ENCODE assay signal across 1 cellular context in the genomic region with DNA sequence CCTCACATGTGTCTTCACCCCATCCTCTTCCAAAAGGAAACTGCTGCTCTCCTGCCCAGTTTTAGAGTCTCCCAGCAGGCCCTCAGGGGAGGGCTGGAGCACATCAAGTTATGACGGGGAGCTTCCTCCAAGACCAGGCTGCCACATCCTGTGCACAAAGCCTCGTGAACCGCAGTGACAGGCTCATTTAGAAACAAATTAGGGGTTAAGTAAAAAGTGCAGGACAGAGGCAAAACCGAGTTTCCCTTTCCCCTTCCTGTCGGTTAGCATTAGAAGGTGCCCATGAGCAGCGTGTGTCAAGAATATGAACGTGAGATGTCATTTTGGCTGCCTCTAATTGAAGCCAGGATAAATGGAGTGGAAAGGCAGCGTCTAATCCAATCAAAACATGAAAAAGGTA.
TF ChIP-seq lines count a peak whose summit lies in the region.

No MANE protein-coding gene starts in this region.

TF ChIP-seq in GM23338, 12 proteins besides CTCF, POLR2A, EP300 and RAD21 (continued from another document):
- TF ChIP-seq, protein P1, sequence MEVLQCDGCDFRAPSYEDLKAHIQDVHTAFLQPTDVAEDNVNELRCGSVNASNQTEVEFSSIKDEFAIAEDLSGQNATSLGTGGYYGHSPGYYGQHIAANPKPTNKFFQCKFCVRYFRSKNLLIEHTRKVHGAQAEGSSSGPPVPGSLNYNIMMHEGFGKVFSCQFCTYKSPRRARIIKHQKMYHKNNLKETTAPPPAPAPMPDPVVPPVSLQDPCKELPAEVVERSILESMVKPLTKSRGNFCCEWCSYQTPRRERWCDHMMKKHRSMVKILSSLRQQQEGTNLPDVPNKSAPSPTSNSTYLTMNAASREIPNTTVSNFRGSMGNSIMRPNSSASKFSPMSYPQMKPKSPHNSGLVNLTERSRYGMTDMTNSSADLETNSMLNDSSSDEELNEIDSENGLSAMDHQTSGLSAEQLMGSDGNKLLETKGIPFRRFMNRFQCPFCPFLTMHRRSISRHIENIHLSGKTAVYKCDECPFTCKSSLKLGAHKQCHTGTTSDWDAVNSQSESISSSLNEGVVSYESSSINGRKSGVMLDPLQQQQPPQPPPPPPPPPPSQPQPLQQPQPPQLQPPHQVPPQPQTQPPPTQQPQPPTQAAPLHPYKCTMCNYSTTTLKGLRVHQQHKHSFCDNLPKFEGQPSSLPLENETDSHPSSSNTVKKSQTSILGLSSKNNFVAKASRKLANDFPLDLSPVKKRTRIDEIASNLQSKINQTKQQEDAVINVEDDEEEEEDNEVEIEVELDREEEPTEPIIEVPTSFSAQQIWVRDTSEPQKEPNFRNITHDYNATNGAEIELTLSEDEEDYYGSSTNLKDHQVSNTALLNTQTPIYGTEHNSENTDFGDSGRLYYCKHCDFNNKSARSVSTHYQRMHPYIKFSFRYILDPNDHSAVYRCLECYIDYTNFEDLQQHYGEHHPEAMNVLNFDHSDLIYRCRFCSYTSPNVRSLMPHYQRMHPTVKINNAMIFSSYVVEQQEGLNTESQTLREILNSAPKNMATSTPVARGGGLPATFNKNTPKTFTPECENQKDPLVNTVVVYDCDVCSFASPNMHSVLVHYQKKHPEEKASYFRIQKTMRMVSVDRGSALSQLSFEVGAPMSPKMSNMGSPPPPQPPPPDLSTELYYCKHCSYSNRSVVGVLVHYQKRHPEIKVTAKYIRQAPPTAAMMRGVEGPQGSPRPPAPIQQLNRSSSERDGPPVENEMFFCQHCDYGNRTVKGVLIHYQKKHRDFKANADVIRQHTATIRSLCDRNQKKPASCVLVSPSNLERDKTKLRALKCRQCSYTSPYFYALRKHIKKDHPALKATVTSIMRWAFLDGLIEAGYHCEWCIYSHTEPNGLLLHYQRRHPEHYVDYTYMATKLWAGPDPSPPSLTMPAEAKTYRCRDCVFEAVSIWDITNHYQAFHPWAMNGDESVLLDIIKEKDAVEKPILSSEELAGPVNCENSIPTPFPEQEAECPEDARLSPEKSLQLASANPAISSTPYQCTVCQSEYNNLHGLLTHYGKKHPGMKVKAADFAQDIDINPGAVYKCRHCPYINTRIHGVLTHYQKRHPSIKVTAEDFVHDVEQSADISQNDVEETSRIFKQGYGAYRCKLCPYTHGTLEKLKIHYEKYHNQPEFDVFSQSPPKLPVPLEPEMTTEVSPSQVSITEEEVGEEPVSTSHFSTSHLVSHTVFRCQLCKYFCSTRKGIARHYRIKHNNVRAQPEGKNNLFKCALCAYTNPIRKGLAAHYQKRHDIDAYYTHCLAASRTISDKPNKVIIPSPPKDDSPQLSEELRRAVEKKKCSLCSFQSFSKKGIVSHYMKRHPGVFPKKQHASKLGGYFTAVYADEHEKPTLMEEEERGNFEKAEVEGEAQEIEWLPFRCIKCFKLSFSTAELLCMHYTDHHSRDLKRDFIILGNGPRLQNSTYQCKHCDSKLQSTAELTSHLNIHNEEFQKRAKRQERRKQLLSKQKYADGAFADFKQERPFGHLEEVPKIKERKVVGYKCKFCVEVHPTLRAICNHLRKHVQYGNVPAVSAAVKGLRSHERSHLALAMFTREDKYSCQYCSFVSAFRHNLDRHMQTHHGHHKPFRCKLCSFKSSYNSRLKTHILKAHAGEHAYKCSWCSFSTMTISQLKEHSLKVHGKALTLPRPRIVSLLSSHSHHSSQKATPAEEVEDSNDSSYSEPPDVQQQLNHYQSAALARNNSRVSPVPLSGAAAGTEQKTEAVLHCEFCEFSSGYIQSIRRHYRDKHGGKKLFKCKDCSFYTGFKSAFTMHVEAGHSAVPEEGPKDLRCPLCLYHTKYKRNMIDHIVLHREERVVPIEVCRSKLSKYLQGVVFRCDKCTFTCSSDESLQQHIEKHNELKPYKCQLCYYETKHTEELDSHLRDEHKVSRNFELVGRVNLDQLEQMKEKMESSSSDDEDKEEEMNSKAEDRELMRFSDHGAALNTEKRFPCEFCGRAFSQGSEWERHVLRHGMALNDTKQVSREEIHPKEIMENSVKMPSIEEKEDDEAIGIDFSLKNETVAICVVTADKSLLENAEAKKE (CRISPR knock-in tag; IDR thresholded peaks at IDR 0.05), result no peak
- no peak for TF ChIP-seq NANOG (IDR thresholded peaks at IDR 0.05; ENCODE audit: borderline replicate concordance)
- TF ChIP-seq POLR2AphosphoS5 (IDR thresholded peaks at IDR 0.05; ENCODE audit: low read depth), result no peak
- no peak for TF ChIP-seq EZH2phosphoT487 (IDR thresholded peaks at IDR 0.05; ENCODE audit: unreplicated experiment)
- TF ChIP-seq ZNF114 (CRISPR knock-in tag; IDR thresholded peaks at IDR 0.05), result no peak
- TF ChIP-seq CREB1 (CRISPR knock-in tag; IDR thresholded peaks at IDR 0.05; ENCODE audit: low read depth), result no peak
- no peak for TF ChIP-seq STAT1 (IDR thresholded peaks at IDR 0.05; ENCODE audit: unreplicated experiment)
- TF ChIP-seq, protein P2, sequence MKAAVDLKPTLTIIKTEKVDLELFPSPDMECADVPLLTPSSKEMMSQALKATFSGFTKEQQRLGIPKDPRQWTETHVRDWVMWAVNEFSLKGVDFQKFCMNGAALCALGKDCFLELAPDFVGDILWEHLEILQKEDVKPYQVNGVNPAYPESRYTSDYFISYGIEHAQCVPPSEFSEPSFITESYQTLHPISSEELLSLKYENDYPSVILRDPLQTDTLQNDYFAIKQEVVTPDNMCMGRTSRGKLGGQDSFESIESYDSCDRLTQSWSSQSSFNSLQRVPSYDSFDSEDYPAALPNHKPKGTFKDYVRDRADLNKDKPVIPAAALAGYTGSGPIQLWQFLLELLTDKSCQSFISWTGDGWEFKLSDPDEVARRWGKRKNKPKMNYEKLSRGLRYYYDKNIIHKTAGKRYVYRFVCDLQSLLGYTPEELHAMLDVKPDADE (IDR thresholded peaks at IDR 0.05), result no peak
- no peak for TF ChIP-seq JUNB (IDR thresholded peaks at IDR 0.05; ENCODE audit: unreplicated experiment)
